ENCODE assay signal across 1 cellular context in the genomic region with DNA sequence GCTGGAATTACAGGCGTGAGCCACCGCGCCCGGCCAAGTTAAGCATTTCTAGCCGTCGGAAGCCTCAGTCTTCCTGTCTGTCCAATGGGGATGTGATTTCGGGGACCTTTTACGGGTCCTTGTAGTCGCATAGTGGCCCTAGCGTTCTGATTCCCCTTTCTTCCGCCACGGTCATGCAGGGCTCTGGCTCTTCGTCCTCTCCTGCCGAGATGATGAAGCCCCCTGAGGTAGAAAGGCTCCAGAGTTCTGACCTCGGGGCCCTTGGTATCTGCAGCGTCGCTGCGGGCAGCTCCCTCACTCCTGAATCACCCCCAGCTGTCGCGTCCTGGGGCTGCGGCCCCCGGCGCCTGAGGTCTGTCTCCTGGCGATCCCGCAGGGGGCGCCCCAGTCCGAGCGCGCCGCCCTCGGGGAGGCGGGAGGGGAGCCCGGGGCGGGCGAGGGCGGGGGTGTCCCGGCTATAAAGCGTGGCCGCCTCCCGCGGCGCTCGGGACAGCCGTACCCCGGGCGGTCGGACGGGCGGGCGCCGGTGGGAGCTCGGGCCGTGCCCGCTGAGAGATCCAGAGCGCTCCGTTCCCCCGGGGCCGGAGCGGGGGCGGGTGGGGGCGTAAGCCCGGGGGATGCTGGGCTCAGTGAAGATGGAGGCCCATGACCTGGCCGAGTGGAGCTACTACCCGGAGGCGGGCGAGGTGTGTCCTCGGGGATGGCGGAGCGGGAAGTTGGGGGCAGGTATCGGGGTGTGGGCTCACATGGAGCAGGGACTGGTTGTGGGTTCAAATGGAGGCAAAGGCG.
A peak's percentile ranks its signal among the peaks of the same experiment; 100 is the strongest.
TF ChIP-seq lines count a peak whose summit lies in the region.

FOXA3 (plus strand) TSS at position 487 of the 789 bp plus-strand sequence; CDS start at position 618, 131 bp downstream.

TF ChIP-seq in HEK293, 187 proteins besides CTCF, POLR2A, EP300 and RAD21 (continued from another document and continues in another):
- TF ChIP-seq ZNF518A (tag by site-specific recombination; conservative IDR thresholded peaks at IDR 0.05; ENCODE audit: low read depth) (no peak), PRDM1 (tag by site-specific recombination; IDR thresholded peaks at IDR 0.05) (no peak), ZNF24 (tag by site-specific recombination; IDR thresholded peaks at IDR 0.05) (peak; percentile 70; the same call in 1 of the 2 replicates), PRDM6 (tag by site-specific recombination; IDR thresholded peaks at IDR 0.05) (no peak), ZNF416 (tag by site-specific recombination; IDR thresholded peaks at IDR 0.05) (no peak), ZNF248 (tag by site-specific recombination; IDR thresholded peaks at IDR 0.05) (no peak), ZNF138 (tag by site-specific recombination; IDR thresholded peaks at IDR 0.05; ENCODE audit: borderline replicate concordance) (no peak), ZNF660 (tag by site-specific recombination; IDR thresholded peaks at IDR 0.05) (no peak; the same call in 1 of the 2 replicates), KLF8 (tag by site-specific recombination; IDR thresholded peaks at IDR 0.05) (no peak), ZNF629 (tag by site-specific recombination; IDR thresholded peaks at IDR 0.05) (no peak), ZNF132 (tag by site-specific recombination; IDR thresholded peaks at IDR 0.05; ENCODE audit: borderline replicate concordance) (no peak), BCL11A (tag by site-specific recombination; IDR thresholded peaks at IDR 0.05; ENCODE audit: low read depth) (no peak), ZNF514 (tag by site-specific recombination; IDR thresholded peaks at IDR 0.05) (no peak), ZNF112 (tag by site-specific recombination; IDR thresholded peaks at IDR 0.05) (no peak), ZNF707 (tag by site-specific recombination; IDR thresholded peaks at IDR 0.05) (no peak), GLI4 (tag by site-specific recombination; IDR thresholded peaks at IDR 0.05) (0 out of 2 replicates have a peak, but pooled peaks have one; percentile 8), ZNF747 (tag by site-specific recombination; IDR thresholded peaks at IDR 0.05) (no peak), MEIS1 (CRISPR knock-in tag; IDR thresholded peaks at IDR 0.05; ENCODE audit: borderline replicate concordance) (no peak), HOXD13 (CRISPR knock-in tag; IDR thresholded peaks at IDR 0.05; ENCODE audit: borderline replicate concordance) (no peak), SETDB1 (IDR thresholded peaks at IDR 0.05; ENCODE audit: insufficient read length, low read length) (no peak), EGR2 (tag by site-specific recombination; IDR thresholded peaks at IDR 0.05; ENCODE audit: low read depth) (peak; percentile 32; the same call in 1 of the 2 replicates)
- TF ChIP-seq, protein P1, sequence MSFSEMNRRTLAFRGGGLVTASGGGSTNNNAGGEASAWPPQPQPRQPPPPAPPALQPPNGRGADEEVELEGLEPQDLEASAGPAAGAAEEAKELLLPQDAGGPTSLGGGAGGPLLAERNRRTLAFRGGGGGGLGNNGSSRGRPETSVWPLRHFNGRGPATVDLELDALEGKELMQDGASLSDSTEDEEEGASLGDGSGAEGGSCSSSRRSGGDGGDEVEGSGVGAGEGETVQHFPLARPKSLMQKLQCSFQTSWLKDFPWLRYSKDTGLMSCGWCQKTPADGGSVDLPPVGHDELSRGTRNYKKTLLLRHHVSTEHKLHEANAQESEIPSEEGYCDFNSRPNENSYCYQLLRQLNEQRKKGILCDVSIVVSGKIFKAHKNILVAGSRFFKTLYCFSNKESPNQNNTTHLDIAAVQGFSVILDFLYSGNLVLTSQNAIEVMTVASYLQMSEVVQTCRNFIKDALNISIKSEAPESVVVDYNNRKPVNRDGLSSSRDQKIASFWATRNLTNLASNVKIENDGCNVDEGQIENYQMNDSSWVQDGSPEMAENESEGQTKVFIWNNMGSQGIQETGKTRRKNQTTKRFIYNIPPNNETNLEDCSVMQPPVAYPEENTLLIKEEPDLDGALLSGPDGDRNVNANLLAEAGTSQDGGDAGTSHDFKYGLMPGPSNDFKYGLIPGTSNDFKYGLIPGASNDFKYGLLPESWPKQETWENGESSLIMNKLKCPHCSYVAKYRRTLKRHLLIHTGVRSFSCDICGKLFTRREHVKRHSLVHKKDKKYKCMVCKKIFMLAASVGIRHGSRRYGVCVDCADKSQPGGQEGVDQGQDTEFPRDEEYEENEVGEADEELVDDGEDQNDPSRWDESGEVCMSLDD (tag by site-specific recombination; IDR thresholded peaks at IDR 0.05), result peak; percentile 77
- TF ChIP-seq, protein P2, sequence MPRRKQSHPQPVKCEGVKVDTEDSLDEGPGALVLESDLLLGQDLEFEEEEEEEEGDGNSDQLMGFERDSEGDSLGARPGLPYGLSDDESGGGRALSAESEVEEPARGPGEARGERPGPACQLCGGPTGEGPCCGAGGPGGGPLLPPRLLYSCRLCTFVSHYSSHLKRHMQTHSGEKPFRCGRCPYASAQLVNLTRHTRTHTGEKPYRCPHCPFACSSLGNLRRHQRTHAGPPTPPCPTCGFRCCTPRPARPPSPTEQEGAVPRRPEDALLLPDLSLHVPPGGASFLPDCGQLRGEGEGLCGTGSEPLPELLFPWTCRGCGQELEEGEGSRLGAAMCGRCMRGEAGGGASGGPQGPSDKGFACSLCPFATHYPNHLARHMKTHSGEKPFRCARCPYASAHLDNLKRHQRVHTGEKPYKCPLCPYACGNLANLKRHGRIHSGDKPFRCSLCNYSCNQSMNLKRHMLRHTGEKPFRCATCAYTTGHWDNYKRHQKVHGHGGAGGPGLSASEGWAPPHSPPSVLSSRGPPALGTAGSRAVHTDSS (tag by site-specific recombination; IDR thresholded peaks at IDR 0.05), result no peak
- TF ChIP-seq, protein P3, sequence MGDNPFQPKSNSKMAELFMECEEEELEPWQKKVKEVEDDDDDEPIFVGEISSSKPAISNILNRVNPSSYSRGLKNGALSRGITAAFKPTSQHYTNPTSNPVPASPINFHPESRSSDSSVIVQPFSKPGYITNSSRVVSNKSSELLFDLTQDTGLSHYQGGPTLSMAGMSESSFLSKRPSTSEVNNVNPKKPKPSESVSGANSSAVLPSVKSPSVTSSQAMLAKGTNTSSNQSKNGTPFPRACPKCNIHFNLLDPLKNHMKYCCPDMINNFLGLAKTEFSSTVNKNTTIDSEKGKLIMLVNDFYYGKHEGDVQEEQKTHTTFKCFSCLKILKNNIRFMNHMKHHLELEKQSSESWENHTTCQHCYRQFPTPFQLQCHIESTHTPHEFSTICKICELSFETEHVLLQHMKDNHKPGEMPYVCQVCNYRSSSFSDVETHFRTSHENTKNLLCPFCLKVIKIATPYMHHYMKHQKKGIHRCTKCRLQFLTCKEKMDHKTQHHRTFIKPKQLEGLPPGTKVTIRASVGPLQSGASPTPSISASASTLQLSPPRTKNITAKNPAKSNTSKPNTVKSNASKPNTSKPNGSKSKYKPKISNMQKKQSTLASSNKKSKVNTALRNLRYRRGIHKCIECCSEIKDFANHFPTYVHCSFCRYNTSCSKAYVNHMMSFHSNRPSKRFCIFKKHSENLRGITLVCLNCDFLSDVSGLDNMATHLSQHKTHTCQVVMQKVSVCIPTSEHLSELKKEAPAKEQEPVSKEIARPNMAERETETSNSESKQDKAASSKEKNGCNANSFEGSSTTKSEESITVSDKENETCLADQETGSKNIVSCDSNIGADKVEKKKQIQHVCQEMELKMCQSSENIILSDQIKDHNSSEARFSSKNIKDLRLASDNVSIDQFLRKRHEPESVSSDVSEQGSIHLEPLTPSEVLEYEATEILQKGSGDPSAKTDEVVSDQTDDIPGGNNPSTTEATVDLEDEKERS (tag by site-specific recombination; IDR thresholded peaks at IDR 0.05), result peak; percentile 74; the same call in 1 of the 2 replicates
- TF ChIP-seq, protein P4, sequence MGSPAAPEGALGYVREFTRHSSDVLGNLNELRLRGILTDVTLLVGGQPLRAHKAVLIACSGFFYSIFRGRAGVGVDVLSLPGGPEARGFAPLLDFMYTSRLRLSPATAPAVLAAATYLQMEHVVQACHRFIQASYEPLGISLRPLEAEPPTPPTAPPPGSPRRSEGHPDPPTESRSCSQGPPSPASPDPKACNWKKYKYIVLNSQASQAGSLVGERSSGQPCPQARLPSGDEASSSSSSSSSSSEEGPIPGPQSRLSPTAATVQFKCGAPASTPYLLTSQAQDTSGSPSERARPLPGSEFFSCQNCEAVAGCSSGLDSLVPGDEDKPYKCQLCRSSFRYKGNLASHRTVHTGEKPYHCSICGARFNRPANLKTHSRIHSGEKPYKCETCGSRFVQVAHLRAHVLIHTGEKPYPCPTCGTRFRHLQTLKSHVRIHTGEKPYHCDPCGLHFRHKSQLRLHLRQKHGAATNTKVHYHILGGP (tag by site-specific recombination; IDR thresholded peaks at IDR 0.05), result no peak
- TF ChIP-seq, protein P5, sequence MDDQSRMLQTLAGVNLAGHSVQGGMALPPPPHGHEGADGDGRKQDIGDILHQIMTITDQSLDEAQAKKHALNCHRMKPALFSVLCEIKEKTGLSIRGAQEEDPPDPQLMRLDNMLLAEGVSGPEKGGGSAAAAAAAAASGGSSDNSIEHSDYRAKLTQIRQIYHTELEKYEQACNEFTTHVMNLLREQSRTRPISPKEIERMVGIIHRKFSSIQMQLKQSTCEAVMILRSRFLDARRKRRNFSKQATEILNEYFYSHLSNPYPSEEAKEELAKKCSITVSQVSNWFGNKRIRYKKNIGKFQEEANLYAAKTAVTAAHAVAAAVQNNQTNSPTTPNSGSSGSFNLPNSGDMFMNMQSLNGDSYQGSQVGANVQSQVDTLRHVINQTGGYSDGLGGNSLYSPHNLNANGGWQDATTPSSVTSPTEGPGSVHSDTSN (CRISPR knock-in tag; IDR thresholded peaks at IDR 0.05), result no peak
- TF ChIP-seq, protein P6, sequence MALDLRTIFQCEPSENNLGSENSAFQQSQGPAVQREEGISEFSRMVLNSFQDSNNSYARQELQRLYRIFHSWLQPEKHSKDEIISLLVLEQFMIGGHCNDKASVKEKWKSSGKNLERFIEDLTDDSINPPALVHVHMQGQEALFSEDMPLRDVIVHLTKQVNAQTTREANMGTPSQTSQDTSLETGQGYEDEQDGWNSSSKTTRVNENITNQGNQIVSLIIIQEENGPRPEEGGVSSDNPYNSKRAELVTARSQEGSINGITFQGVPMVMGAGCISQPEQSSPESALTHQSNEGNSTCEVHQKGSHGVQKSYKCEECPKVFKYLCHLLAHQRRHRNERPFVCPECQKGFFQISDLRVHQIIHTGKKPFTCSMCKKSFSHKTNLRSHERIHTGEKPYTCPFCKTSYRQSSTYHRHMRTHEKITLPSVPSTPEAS (tag by site-specific recombination; IDR thresholded peaks at IDR 0.05), result no peak
- TF ChIP-seq, protein P7, sequence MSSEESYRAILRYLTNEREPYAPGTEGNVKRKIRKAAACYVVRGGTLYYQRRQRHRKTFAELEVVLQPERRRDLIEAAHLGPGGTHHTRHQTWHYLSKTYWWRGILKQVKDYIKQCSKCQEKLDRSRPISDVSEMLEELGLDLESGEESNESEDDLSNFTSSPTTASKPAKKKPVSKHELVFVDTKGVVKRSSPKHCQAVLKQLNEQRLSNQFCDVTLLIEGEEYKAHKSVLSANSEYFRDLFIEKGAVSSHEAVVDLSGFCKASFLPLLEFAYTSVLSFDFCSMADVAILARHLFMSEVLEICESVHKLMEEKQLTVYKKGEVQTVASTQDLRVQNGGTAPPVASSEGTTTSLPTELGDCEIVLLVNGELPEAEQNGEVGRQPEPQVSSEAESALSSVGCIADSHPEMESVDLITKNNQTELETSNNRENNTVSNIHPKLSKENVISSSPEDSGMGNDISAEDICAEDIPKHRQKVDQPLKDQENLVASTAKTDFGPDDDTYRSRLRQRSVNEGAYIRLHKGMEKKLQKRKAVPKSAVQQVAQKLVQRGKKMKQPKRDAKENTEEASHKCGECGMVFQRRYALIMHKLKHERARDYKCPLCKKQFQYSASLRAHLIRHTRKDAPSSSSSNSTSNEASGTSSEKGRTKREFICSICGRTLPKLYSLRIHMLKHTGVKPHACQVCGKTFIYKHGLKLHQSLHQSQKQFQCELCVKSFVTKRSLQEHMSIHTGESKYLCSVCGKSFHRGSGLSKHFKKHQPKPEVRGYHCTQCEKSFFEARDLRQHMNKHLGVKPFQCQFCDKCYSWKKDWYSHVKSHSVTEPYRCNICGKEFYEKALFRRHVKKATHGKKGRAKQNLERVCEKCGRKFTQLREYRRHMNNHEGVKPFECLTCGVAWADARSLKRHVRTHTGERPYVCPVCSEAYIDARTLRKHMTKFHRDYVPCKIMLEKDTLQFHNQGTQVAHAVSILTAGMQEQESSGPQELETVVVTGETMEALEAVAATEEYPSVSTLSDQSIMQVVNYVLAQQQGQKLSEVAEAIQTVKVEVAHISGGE (tag by site-specific recombination; conservative IDR thresholded peaks at IDR 0.05; ENCODE audit: low read depth), result no peak
